Comparison of ENCODE assay signal across 8 cellular contexts in the genomic region with DNA sequence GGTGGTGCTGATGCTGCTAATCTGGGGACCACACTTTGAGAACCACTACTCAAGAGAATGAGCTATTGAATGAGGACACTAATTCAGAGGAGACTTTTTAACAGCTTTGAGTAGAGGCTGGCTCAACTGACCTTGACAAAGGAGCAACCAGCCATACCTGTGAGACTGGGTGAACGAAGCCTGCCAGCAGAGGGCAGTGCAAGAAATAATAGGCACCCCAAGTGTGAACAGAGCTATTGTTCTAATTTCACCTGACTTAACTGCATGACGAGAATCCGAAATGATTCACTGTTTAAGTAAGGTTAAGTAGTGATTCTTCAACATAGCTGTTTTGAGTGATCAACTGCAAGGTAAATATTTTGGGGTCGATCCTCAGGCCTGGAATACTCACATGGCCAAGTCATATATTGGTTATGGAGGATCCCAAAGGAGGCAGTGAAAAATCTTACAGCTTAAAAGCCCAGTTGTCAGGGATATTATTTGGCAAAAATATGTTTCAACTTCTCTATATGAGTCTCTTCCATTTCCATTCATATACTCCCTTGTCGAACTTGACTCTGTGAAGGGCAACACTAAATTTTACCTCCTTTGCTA.
DNase-seq lines count a peak whose midpoint lies in the region; ATAC-seq and TF ChIP-seq lines count a peak whose summit lies in the region.

No MANE protein-coding gene starts in this region.

- no peak overlapping the region for H3K27ac Mint-ChIP-seq in brain
- no peak overlapping the region for H3K27ac Mint-ChIP-seq in stimulated activated naive CD8-positive, alpha-beta T cell treated with anti-CD3 and anti-CD28 coated beads, Interleukin-15, amount 100 ng/mL, for 72 hours

- peak; percentile 52 for DNase-seq in D341Med (ENCODE audit: low spot score)
- peak; percentile 29 for DNase-seq in RPMI8226
- peak; percentile 41 to 58 for DNase-seq in left lung
- DNase-seq in stimulated activated naive CD8-positive, alpha-beta T cell treated with anti-CD3 and anti-CD28 coated beads, Interleukin-15, amount 100 ng/mL, for 72 hours: peak; percentile 13 to 38
- DNase-seq in NCI-H1930 (lab: John Stamatoyannopoulos, UW): no peak

- ATAC-seq in GM19043 (IDR thresholded peaks at IDR 0.05; ENCODE audit: low read depth, unreplicated experiment) (peak; percentile 96), HG03103 (IDR thresholded peaks at IDR 0.05; ENCODE audit: low read depth, unreplicated experiment) (peak; percentile 87), left lung (peak; percentile 95)
- peak; percentile 74 for ATAC-seq in stimulated activated naive CD8-positive, alpha-beta T cell treated with anti-CD3 and anti-CD28 coated beads, Interleukin-15, amount 100 ng/mL, for 72 hours

- intact Hi-C loops in left lung (cut with DNase I): loop anchor here in 1 of 2 donors (10.0 kb wide), 1 partner anchor 598 kb away; no protein-coding TSS in a partner anchor

- TF ChIP-seq CTCF in brain (conservative IDR thresholded peaks at IDR 0.05) (peak; percentile 48 to 50), left lung (IDR thresholded peaks at IDR 0.05) (peak; percentile 47)

- no peaks in the 10 kb centered on the region for H3K4me1 ChIP-seq in left lung

- no peak overlapping the region for H3K27ac ChIP-seq in left lung

- H3K27me3 ChIP-seq in left lung: no peaks in the 10 kb centered on the region

- H3K36me3 Mint-ChIP-seq in brain: no peaks in the 10 kb centered on the region

- H3K9me3 Mint-ChIP-seq in brain: no peaks in the 10 kb centered on the region
- no peaks in the 10 kb centered on the region for H3K9me3 Mint-ChIP-seq in stimulated activated naive CD8-positive, alpha-beta T cell treated with anti-CD3 and anti-CD28 coated beads, Interleukin-15, amount 100 ng/mL, for 72 hours

- peaks cover 5% of the 10 kb centered on the region for H3K4me1 Mint-ChIP-seq in brain
- no peaks in the 10 kb centered on the region for H3K4me1 Mint-ChIP-seq in stimulated activated naive CD8-positive, alpha-beta T cell treated with anti-CD3 and anti-CD28 coated beads, Interleukin-15, amount 100 ng/mL, for 72 hours

- peaks cover 15% of the 10 kb centered on the region for H3K27me3 Mint-ChIP-seq in brain
- H3K27me3 Mint-ChIP-seq in stimulated activated naive CD8-positive, alpha-beta T cell treated with anti-CD3 and anti-CD28 coated beads, Interleukin-15, amount 100 ng/mL, for 72 hours: peaks cover 10% of the 10 kb centered on the region

- no peaks in the 10 kb centered on the region for H3K36me3 ChIP-seq in left lung

- no peak overlapping the region for H3K4me3 Mint-ChIP-seq in brain
- H3K4me3 Mint-ChIP-seq in stimulated activated naive CD8-positive, alpha-beta T cell treated with anti-CD3 and anti-CD28 coated beads, Interleukin-15, amount 100 ng/mL, for 72 hours: no peak overlapping the region

- no peaks in the 10 kb centered on the region for H3K9me3 ChIP-seq in left lung

- no peak overlapping the region for H3K4me3 ChIP-seq in left lung

Comparison
In these comparisons a context has a peak if more than half of its experiments do, and no peak if none do; other contexts are left out.
1. DNase-seq: peak in D341Med (single experiment), RPMI8226 (single experiment), left lung (2 of 2) and stimulated activated naive CD8-positive, alpha-beta T cell treated with anti-CD3 and anti-CD28 coated beads, Interleukin-15, amount 100 ng/mL, for 72 hours (2 of 2); none in NCI-H1930 (0 of 2).
2. Peak in every context shown above with its lines, with median percentiles within 50 percentile points of each other: ATAC-seq.